In genomic region chr6:156633291-156633690, GRCh38 we compare ENCODE assay signal across 25 cellular contexts.
A peak's percentile ranks its signal among the peaks of the same experiment; 100 is the strongest.
DNase-seq lines count a peak whose midpoint lies in the region; ATAC-seq, FAIRE-seq and TF ChIP-seq lines count a peak whose summit lies in the region.
"Had no signal": no experiment of that assay in that cellular context is flagged by ENCODE, and none has a peak within 500 bp of the region (broad histone marks: within the 10 kb centered on the region; RNA-seq: fewer than 3 reads in every experiment).

No MANE protein-coding gene starts in this region.

- H3K36me3 Mint-ChIP-seq in activated naive CD8-positive, alpha-beta T cell treated with anti-CD3 and anti-CD28 coated beads, Interleukin-2, amount 10 ng/mL, durations not matched to agents 7 days and 5 days: no peaks in the 10 kb centered on the region
- H3K36me3 Mint-ChIP-seq in activated naive CD8-positive, alpha-beta T cell treated with anti-CD3 and anti-CD28 coated beads, Interleukin-2, amount 50 U/mL, for 24 hours (ENCODE audit: low read depth): no peaks in the 10 kb centered on the region
- H3K36me3 Mint-ChIP-seq in activated B cell treated with CpG ODN at 0.5 μM for 24 hours (ENCODE audit: low read depth): no peaks in the 10 kb centered on the region

- H3K4me2 ChIP-seq in neuronal stem cell (ENCODE audit: insufficient read depth, low read length, poor library complexity, severe bottlenecking): no peak overlapping the region
- H3K4me2 ChIP-seq: GM23338 had no signal

- peaks cover 18% of the 10 kb centered on the region for H3K4me1 Mint-ChIP-seq in activated naive CD8-positive, alpha-beta T cell treated with anti-CD3 and anti-CD28 coated beads, Interleukin-2, amount 10 ng/mL, durations not matched to agents 7 days and 5 days
- H3K4me1 Mint-ChIP-seq in activated naive CD8-positive, alpha-beta T cell treated with anti-CD3 and anti-CD28 coated beads, Interleukin-2, amount 50 U/mL, for 24 hours: peaks cover 17% of the 10 kb centered on the region
- peaks cover 52% of the 10 kb centered on the region for H3K4me1 Mint-ChIP-seq in activated B cell treated with CpG ODN at 0.5 μM for 24 hours

- H2BK120ac ChIP-seq in neuronal stem cell (ENCODE audit: low read depth, low read length): no peak overlapping the region

- in situ Hi-C loops in GM13976 (cut with MboI; ENCODE audit: low sequenced_read_pairs, unreplicated experiment): no loop called here

- POLR2A ChIA-PET in activated naive CD8-positive, alpha-beta T cell treated with anti-CD3 and anti-CD28 coated beads, Interleukin-2, amount 10 ng/mL, durations not matched to agents 7 days and 5 days (lab: Charles Lee): no interaction called here
- POLR2A ChIA-PET in activated B cell treated with CpG ODN at 0.5 μM for 24 hours (lab: Charles Lee): interaction anchor here (1.0 to 1.7 kb wide), 3 partner anchors 65 to 145 kb away, joined by 3 to 7 read pairs (median 5); partner anchors contain the start of gene ARID1B

- no peaks in the 10 kb centered on the region for H3K79me1 ChIP-seq in neuronal stem cell (ENCODE audit: low read depth, low read length)

- H3K9me3 ChIP-seq in neuronal stem cell (replicated peaks in 1 of 2; ENCODE audit: control insufficient read depth in 2 of 2, insufficient read depth in 1 of 2, low read depth in 1 of 2, low read length in 2 of 2): no peaks in the 10 kb centered on the region
- H3K9me3 ChIP-seq: SJCRH30 had no signal

- CTCF ChIA-PET in activated B cell treated with CpG ODN at 0.5 μM for 24 hours (lab: Charles Lee): no interaction called here

- H4K91ac ChIP-seq in neuronal stem cell (ENCODE audit: low read depth, low read length, poor library complexity): no peak overlapping the region

- no peaks in the 10 kb centered on the region for H3K4me1 ChIP-seq in neuronal stem cell (ENCODE audit: control insufficient read depth in 2 of 2, insufficient read depth in 1 of 2, low read depth in 1 of 2, low read length in 2 of 2)
- H3K4me1 ChIP-seq: SJCRH30 had no signal

- H3K27ac ChIP-seq in neuronal stem cell (replicated peaks; ENCODE audit: low read length): no peak overlapping the region
- H3K27ac ChIP-seq: HL-60, SJCRH30 had no signal

- H3K18ac ChIP-seq in neuronal stem cell (ENCODE audit: low read length): no peak overlapping the region

- H3K27ac Mint-ChIP-seq in activated naive CD8-positive, alpha-beta T cell treated with anti-CD3 and anti-CD28 coated beads, Interleukin-2, amount 10 ng/mL, durations not matched to agents 7 days and 5 days: peak overlapping the region; percentile 40
- H3K27ac Mint-ChIP-seq in activated naive CD8-positive, alpha-beta T cell treated with anti-CD3 and anti-CD28 coated beads, Interleukin-2, amount 50 U/mL, for 24 hours: no peak overlapping the region
- H3K27ac Mint-ChIP-seq in activated B cell treated with CpG ODN at 0.5 μM for 24 hours: no peak overlapping the region
- H3K27ac Mint-ChIP-seq: GM23338 had no signal

- no peak overlapping the region for H2AFZ ChIP-seq in neuronal stem cell (ENCODE audit: low read length)
- H2AFZ ChIP-seq: GM23338 had no signal

- H2BK12ac ChIP-seq in neuronal stem cell (ENCODE audit: low read length): no peak overlapping the region

- H3K9ac ChIP-seq in neuronal stem cell (ENCODE audit: low read depth, low read length, poor library complexity): no peak overlapping the region

- H3K4ac ChIP-seq in neuronal stem cell (ENCODE audit: low read length): no peak overlapping the region

- no peak for DNase-seq in activated naive CD8-positive, alpha-beta T cell treated with anti-CD3 and anti-CD28 coated beads, Interleukin-2, amount 10 ng/mL, durations not matched to agents 7 days and 5 days
- no peak for DNase-seq in activated naive CD8-positive, alpha-beta T cell treated with anti-CD3 and anti-CD28 coated beads, Interleukin-2, amount 50 U/mL, for 24 hours
- DNase-seq in activated B cell treated with CpG ODN at 0.5 μM for 24 hours (no peak), neuronal stem cell (ENCODE audit: low spot score) (no peak), GM13976 (ENCODE audit: low spot score) (no peak), urothelium cell line (ENCODE audit: low spot score) (no peak)
- DNase-seq: 8988T; ACHN; H9; Kasumi-1; MV-4-11; NCI-H1105; NCI-H146; NCI-H1930; NCI-H446; NCI-H524 treated with DMSO at 0.1 percent for 48 hours; NCI-H774; NK-92 treated with Interleukin-12 subunit alpha and Interleukin-12 subunit beta, amount 100 ng/mL, for 24 hours; PC-3; SJCRH30 had no signal

- no peak overlapping the region for H4K8ac ChIP-seq in neuronal stem cell (ENCODE audit: low read depth, low read length)

- ATAC-seq in activated naive CD8-positive, alpha-beta T cell treated with anti-CD3 and anti-CD28 coated beads, Interleukin-2, amount 10 ng/mL, durations not matched to agents 7 days and 5 days (ENCODE audit: low read depth): no peak
- ATAC-seq in activated naive CD8-positive, alpha-beta T cell treated with anti-CD3 and anti-CD28 coated beads, Interleukin-2, amount 50 U/mL, for 24 hours: no peak
- no peak for ATAC-seq in activated B cell treated with CpG ODN at 0.5 μM for 24 hours (ENCODE audit: low read depth)
- ATAC-seq in HG02588 (IDR thresholded peaks at IDR 0.05; ENCODE audit: unreplicated experiment): no peak
- ATAC-seq: GM23338, PC-3, SK-N-SH treated with all-trans-retinoic acid at 6 μM for 48 hours had no signal

- no CpG with 5 or more reads among the region's 11 CpGs for WGBS in neuronal stem cell (ENCODE audit: extremely low coverage in 2 of 2, insufficient read length in 2 of 2, insufficient replicate concordance in 1 of 2), 2 donors

- H3K27me3 ChIP-seq in neuronal stem cell (ENCODE audit: control insufficient read depth in 3 of 3, insufficient read depth in 3 of 3, low read depth in 1 of 3, low read length in 3 of 3): no peaks in the 10 kb centered on the region
- H3K27me3 ChIP-seq: SJCRH30 had no signal

- H3K27me3 Mint-ChIP-seq in activated naive CD8-positive, alpha-beta T cell treated with anti-CD3 and anti-CD28 coated beads, Interleukin-2, amount 10 ng/mL, durations not matched to agents 7 days and 5 days: no peaks in the 10 kb centered on the region
- H3K27me3 Mint-ChIP-seq in activated naive CD8-positive, alpha-beta T cell treated with anti-CD3 and anti-CD28 coated beads, Interleukin-2, amount 50 U/mL, for 24 hours: no peaks in the 10 kb centered on the region
- H3K27me3 Mint-ChIP-seq in activated B cell treated with CpG ODN at 0.5 μM for 24 hours: no peaks in the 10 kb centered on the region

- no peak overlapping the region for H3K4me3 ChIP-seq in neuronal stem cell (ENCODE audit: low read length in 2 of 2)
- H3K4me3 ChIP-seq: GM23338, SJCRH30 had no signal

- H2BK15ac ChIP-seq in neuronal stem cell (ENCODE audit: low read length): no peak overlapping the region

- H2BK5ac ChIP-seq in neuronal stem cell (ENCODE audit: low read length): no peak overlapping the region

- FAIRE-seq in urothelium cell line (lab: Jason Lieb, UNC): no peak
- FAIRE-seq: D721Med had no signal

- TF ChIP-seq CTCF in activated B cell treated with CpG ODN at 0.5 μM for 24 hours (IDR thresholded peaks at IDR 0.05) (no peak), GM13976 (IDR thresholded peaks at IDR 0.05; ENCODE audit: borderline replicate concordance, control extremely low read depth, extremely low read depth, insufficient read depth, missing control alignments) (no peak)

- no peak overlapping the region for H3K14ac ChIP-seq in neuronal stem cell (ENCODE audit: low read length)

- H3K9me3 Mint-ChIP-seq in activated naive CD8-positive, alpha-beta T cell treated with anti-CD3 and anti-CD28 coated beads, Interleukin-2, amount 10 ng/mL, durations not matched to agents 7 days and 5 days: peaks cover 1% of the 10 kb centered on the region
- no peaks in the 10 kb centered on the region for H3K9me3 Mint-ChIP-seq in activated naive CD8-positive, alpha-beta T cell treated with anti-CD3 and anti-CD28 coated beads, Interleukin-2, amount 50 U/mL, for 24 hours
- no peaks in the 10 kb centered on the region for H3K9me3 Mint-ChIP-seq in activated B cell treated with CpG ODN at 0.5 μM for 24 hours
- H3K9me3 Mint-ChIP-seq: GM23338, H9 had no signal

- peak overlapping the region; percentile 5 for H3K23ac ChIP-seq in neuronal stem cell (ENCODE audit: low read depth, low read length, poor library complexity)

- H3K36me3 ChIP-seq in neuronal stem cell (replicated peaks in 1 of 2; ENCODE audit: control insufficient read depth in 2 of 2, insufficient read depth in 2 of 2, low read length in 2 of 2): no peaks in the 10 kb centered on the region
- H3K36me3 ChIP-seq: SJCRH30 had no signal

- H2AK5ac ChIP-seq in neuronal stem cell (ENCODE audit: low read depth, low read length): no peak overlapping the region

- H3K4me3 Mint-ChIP-seq in activated naive CD8-positive, alpha-beta T cell treated with anti-CD3 and anti-CD28 coated beads, Interleukin-2, amount 10 ng/mL, durations not matched to agents 7 days and 5 days: no peak overlapping the region
- H3K4me3 Mint-ChIP-seq in activated naive CD8-positive, alpha-beta T cell treated with anti-CD3 and anti-CD28 coated beads, Interleukin-2, amount 50 U/mL, for 24 hours: no peak overlapping the region
- H3K4me3 Mint-ChIP-seq in activated B cell treated with CpG ODN at 0.5 μM for 24 hours: peak overlapping the region; percentile 15
- H3K4me3 Mint-ChIP-seq: GM23338, H9 had no signal

- intact Hi-C loops in activated B cell treated with CpG ODN at 0.5 μM for 24 hours (cut with micrococcal nuclease): no loop called here
